ENCODE assay signal across 8 cellular contexts in the genomic region with DNA sequence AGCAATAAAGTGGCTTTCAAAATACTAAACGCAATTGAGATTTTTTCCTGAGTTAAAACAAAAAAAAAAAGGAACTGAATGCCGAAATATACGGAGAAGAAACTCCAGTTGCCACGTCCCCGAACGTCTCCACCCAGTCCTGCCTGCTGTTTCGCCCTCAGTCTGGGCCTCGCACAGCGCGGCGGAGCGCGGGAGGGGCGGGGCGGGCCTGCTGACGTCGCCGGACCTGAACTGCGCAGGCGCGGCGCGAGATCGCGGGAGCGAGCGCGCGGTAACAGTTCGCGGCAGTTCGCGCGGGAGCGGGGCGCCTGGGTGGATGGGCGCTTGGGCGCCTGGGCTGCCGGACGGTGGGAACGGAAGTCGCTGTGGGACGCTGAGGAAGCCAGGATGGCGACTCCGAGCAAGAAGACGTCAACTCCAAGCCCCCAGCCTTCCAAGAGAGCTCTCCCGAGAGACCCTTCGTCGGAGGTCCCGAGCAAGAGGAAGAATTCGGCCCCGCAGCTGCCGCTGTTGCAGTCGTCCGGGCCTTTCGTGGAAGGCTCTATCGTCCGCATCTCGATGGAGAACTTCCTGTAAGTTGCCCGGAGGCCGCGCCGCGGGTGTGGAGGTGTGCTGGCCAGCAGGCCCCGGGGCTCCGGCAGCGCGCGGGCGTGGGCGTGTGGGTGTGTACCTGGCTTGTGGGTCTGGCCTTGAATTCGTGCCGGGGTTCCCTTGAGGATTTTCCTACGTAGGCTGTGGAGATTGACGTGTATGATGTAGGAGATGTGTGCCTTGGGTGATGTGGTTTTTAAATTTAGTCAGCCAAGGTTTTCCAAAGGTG. TPM values are rescaled to one million over a fixed set of nuclear protein-coding genes. Genes with fewer than 3 reads are reported as not detected.
DNase-seq lines count a peak whose midpoint lies in the region; ATAC-seq and TF ChIP-seq lines count a peak whose summit lies in the region.

A gene (plus strand): TSS at position 287 of the 820 bp plus-strand sequence. CDS start 101 bp downstream, at position 388.

- H3K27me3 ChIP-seq in ectodermal cell (ENCODE audit: control insufficient read depth, insufficient read depth, low read length, poor library complexity, severe bottlenecking), result no peaks in the 10 kb centered on the region
- no peaks in the 10 kb centered on the region for H3K27me3 ChIP-seq in lower lobe of right lung (ENCODE audit: low read depth)

- ATAC-seq in lower lobe of right lung, result peak; percentile 95 to 98

- peaks cover 27% of the 10 kb centered on the region for H3K4me1 ChIP-seq in ectodermal cell (ENCODE audit: control insufficient read depth, insufficient read depth, low read length)
- peaks cover 56% of the 10 kb centered on the region for H3K4me1 ChIP-seq in lower lobe of right lung

- WGBS in ectodermal cell, 2 experiments, result 0% methylated on average over 75 of the region's 75 CpGs

- intact Hi-C loops in lower lobe of right lung (cut with DNase I), result no loop called here

- H3K36me3 ChIP-seq in ectodermal cell (ENCODE audit: control insufficient read depth, insufficient read depth, low read length) (peaks cover under 1% of the 10 kb centered on the region), lower lobe of right lung (no peaks in the 10 kb centered on the region)

- TF ChIP-seq CTCF in GM20000 (IDR thresholded peaks at IDR 0.05; ENCODE audit: extremely low read depth, missing control alignments) (no peak), lower lobe of right lung (IDR thresholded peaks at IDR 0.05) (no peak)

- H3K4me3 ChIP-seq in ectodermal cell (ENCODE audit: insufficient read depth, low read depth, low read length), result peak within 1 kb of the TSS; percentile 81
- peak within 1 kb of the TSS; percentile 86 for H3K4me3 ChIP-seq in lower lobe of right lung

- peak within 1 kb of the TSS; percentile 74 for H3K27ac ChIP-seq in ectodermal cell (ENCODE audit: insufficient read depth, low read depth, low read length, poor library complexity, severe bottlenecking)
- peak within 1 kb of the TSS; percentile 96 for H3K27ac ChIP-seq in lower lobe of right lung

- DNase-seq in CMK (ENCODE audit: low read depth) (peak; percentile 58), GM20000 (ENCODE audit: low spot score) (peak; percentile 92), HS-5 (ENCODE audit: low read depth) (peak; percentile 71), NK-92 (lab: John Stamatoyannopoulos, UW; ENCODE audit: unreplicated experiment) (peak; percentile 2), lower lobe of right lung (peak; percentile 92)
- DNase-seq in activated CD8-positive, alpha-beta memory T cell treated with anti-CD3 and anti-CD28 coated beads for 1 hour (ENCODE audit: extremely low read depth in 1 of 2, low read depth in 1 of 2), result peak; percentile 51 to 80
- peak; percentile 62 to 85 (median 82) for DNase-seq in stimulated activated CD4-positive, alpha-beta T cell treated with anti-CD3 and anti-CD28 coated beads, TNF-alpha, amount 100 ng/mL, for 1 hour (ENCODE audit: low read depth in 3 of 3, low spot score in 1 of 3)

- H3K9me3 ChIP-seq in ectodermal cell (ENCODE audit: control insufficient read depth, low read length), result no peaks in the 10 kb centered on the region
- H3K9me3 ChIP-seq in lower lobe of right lung, result no peaks in the 10 kb centered on the region

RNA-seq across cellular contexts. Expression of the gene that starts here (rescaled TPM):
- 31.8 TPM for polyA plus RNA-seq in ectodermal cell (2013, experiment 1 of 4)
- 37.4 TPM for polyA plus RNA-seq in ectodermal cell (2013, experiment 2 of 4)
- 23.4 TPM for polyA plus RNA-seq in ectodermal cell (2013, experiment 3 of 4)
- 28.8 TPM for polyA plus RNA-seq in ectodermal cell (2013, experiment 4 of 4)
- total RNA-seq in lower lobe of right lung, result 30.3 TPM

Comparison
In these comparisons a context has a peak if more than half of its experiments do, and no peak if none do; other contexts are left out.
1. Peak in every context shown above with its lines: DNase-seq, ATAC-seq, H3K4me3 ChIP-seq and H3K27ac ChIP-seq.
2. DNase-seq: peak in every context shown above with its lines; median percentile 92 in GM20000; 92 in lower lobe of right lung; 82 in stimulated activated CD4-positive, alpha-beta T cell treated with anti-CD3 and anti-CD28 coated beads, TNF-alpha, amount 100 ng/mL, for 1 hour; 71 in HS-5; 66 in activated CD8-positive, alpha-beta memory T cell treated with anti-CD3 and anti-CD28 coated beads for 1 hour; 58 in CMK; 2 in NK-92.